1 cellular context compared by ENCODE assay signal in the genomic region with DNA sequence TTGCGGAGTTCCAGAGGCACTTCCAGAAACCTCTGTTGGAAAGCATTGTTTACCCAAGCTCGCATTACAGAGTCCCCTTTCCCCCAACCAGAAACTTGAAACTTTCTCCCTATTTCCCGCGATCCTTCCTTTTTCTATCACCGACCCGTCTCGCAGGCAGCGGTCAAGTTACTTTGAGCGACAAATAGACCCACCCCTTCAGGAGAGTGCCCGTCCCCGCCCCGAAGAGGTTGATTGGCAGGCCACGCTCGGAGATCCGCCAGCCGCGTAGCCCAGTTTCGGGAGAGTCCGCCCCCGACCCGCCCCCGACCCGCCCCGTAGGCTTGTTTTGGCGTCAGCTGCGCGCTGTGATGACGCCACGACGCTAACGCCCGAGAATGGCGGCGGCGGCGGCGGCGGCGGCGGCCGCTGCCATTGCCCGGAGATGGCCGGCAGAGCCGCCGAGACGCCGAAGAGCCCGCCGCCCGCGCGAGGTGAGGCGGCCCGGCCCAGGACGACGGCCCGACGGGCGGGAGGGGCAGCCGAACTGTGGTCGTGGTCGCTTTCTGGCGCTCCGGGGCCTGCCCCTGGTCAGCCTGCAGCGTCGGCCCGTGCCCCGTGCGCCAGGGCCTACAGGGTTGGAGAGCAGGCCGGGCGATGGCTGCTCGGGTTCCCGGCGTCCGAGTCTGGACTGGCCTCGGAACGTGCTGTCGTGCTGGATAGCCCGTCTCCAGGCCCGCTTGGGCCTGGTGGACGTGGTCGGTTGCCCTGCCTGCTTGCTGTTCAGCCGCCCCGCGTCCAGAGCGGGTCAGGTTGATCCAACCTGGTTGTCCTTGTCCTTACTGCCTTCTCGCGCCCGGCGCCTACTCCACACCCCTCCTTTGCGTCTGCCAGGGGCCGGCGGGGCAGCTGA.
TF ChIP-seq lines count a peak whose summit lies in the region.

A gene (plus strand): TSS at position 356 of the 892 bp plus-strand sequence. CDS start 15,496 bp downstream, outside the sequence.

TF ChIP-seq in HepG2, 621 proteins besides CTCF, POLR2A, EP300 and RAD21 (continued from another document and continues in another):
- no peak for TF ChIP-seq NFKBIZ (CRISPR knock-in tag; IDR thresholded peaks at IDR 0.05)
- no peak for TF ChIP-seq CBX1 (IDR thresholded peaks at IDR 0.05; ENCODE audit: low read depth)
- TF ChIP-seq, protein P1, sequence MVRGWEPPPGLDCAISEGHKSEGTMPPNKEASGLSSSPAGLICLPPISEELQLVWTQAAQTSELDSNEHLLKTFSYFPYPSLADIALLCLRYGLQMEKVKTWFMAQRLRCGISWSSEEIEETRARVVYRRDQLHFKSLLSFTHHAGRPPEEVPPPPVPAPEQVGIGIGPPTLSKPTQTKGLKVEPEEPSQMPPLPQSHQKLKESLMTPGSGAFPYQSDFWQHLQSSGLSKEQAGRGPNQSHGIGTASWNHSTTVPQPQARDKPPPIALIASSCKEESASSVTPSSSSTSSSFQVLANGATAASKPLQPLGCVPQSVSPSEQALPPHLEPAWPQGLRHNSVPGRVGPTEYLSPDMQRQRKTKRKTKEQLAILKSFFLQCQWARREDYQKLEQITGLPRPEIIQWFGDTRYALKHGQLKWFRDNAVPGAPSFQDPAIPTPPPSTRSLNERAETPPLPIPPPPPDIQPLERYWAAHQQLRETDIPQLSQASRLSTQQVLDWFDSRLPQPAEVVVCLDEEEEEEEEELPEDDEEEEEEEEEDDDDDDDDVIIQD (CRISPR knock-in tag; IDR thresholded peaks at IDR 0.05; ENCODE audit: low read depth), result no peak
- no peak for TF ChIP-seq SYNCRIP (IDR thresholded peaks at IDR 0.05; ENCODE audit: insufficient read depth, low read depth, low read length)
- TF ChIP-seq, protein P2, sequence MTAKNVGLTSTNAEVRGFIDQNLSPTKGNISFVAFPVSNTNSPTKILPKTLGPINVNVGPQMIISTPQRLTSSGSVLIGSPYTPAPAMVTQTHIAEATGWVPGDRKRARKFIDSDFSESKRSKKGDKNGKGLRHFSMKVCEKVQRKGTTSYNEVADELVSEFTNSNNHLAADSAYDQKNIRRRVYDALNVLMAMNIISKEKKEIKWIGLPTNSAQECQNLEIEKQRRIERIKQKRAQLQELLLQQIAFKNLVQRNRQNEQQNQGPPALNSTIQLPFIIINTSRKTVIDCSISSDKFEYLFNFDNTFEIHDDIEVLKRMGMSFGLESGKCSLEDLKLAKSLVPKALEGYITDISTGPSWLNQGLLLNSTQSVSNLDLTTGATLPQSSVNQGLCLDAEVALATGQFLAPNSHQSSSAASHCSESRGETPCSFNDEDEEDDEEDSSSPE (CRISPR knock-in tag; IDR thresholded peaks at IDR 0.05), result no peak
- no peak for TF ChIP-seq FOSL2 (CRISPR knock-in tag; IDR thresholded peaks at IDR 0.05)
- TF ChIP-seq, protein P3, sequence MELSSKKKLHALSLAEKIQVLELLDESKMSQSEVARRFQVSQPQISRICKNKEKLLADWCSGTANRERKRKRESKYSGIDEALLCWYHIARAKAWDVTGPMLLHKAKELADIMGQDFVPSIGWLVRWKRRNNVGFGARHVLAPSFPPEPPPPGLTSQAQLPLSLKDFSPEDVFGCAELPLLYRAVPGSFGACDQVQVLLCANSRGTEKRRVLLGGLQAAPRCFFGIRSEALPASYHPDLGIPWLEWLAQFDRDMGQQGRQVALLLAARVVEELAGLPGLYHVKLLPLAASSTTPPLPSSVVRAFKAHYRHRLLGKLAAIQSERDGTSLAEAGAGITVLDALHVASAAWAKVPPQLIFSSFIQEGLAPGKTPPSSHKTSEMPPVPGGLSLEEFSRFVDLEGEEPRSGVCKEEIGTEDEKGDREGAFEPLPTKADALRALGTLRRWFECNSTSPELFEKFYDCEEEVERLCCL (CRISPR knock-in tag; IDR thresholded peaks at IDR 0.05; ENCODE audit: borderline replicate concordance), result 0 out of 2 replicates have a peak, but pooled peaks have one; percentile 24
- TF ChIP-seq ZNF3 (CRISPR knock-in tag; IDR thresholded peaks at IDR 0.05), result no peak
- TF ChIP-seq THAP11 (CRISPR knock-in tag; IDR thresholded peaks at IDR 0.05), result peak; percentile 77
- no peak for TF ChIP-seq ZNF775 (CRISPR knock-in tag; IDR thresholded peaks at IDR 0.05; ENCODE audit: borderline replicate concordance)
- TF ChIP-seq, protein P4, sequence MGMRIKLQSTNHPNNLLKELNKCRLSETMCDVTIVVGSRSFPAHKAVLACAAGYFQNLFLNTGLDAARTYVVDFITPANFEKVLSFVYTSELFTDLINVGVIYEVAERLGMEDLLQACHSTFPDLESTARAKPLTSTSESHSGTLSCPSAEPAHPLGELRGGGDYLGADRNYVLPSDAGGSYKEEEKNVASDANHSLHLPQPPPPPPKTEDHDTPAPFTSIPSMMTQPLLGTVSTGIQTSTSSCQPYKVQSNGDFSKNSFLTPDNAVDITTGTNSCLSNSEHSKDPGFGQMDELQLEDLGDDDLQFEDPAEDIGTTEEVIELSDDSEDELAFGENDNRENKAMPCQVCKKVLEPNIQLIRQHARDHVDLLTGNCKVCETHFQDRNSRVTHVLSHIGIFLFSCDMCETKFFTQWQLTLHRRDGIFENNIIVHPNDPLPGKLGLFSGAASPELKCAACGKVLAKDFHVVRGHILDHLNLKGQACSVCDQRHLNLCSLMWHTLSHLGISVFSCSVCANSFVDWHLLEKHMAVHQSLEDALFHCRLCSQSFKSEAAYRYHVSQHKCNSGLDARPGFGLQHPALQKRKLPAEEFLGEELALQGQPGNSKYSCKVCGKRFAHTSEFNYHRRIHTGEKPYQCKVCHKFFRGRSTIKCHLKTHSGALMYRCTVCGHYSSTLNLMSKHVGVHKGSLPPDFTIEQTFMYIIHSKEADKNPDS (CRISPR knock-in tag; IDR thresholded peaks at IDR 0.05), result 0 out of 2 replicates have a peak, but pooled peaks have one; percentile 23
- TF ChIP-seq, protein P5, sequence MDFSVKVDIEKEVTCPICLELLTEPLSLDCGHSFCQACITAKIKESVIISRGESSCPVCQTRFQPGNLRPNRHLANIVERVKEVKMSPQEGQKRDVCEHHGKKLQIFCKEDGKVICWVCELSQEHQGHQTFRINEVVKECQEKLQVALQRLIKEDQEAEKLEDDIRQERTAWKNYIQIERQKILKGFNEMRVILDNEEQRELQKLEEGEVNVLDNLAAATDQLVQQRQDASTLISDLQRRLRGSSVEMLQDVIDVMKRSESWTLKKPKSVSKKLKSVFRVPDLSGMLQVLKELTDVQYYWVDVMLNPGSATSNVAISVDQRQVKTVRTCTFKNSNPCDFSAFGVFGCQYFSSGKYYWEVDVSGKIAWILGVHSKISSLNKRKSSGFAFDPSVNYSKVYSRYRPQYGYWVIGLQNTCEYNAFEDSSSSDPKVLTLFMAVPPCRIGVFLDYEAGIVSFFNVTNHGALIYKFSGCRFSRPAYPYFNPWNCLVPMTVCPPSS (IDR thresholded peaks at IDR 0.05), result no peak
- 0 out of 2 replicates have a peak, but pooled peaks have one; percentile 10 for TF ChIP-seq ZSCAN12 (CRISPR knock-in tag; IDR thresholded peaks at IDR 0.05)
- TF ChIP-seq, protein P6, sequence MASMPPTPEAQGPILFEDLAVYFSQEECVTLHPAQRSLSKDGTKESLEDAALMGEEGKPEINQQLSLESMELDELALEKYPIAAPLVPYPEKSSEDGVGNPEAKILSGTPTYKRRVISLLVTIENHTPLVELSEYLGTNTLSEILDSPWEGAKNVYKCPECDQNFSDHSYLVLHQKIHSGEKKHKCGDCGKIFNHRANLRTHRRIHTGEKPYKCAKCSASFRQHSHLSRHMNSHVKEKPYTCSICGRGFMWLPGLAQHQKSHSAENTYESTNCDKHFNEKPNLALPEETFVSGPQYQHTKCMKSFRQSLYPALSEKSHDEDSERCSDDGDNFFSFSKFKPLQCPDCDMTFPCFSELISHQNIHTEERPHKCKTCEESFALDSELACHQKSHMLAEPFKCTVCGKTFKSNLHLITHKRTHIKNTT (CRISPR knock-in tag; IDR thresholded peaks at IDR 0.05), result peak; percentile 48; the same call in 1 of the 2 replicates
- TF ChIP-seq PTBP1 (IDR thresholded peaks at IDR 0.05; ENCODE audit: low read depth, low read length, poor library complexity, severe bottlenecking), result no peak
- TF ChIP-seq, protein P7, sequence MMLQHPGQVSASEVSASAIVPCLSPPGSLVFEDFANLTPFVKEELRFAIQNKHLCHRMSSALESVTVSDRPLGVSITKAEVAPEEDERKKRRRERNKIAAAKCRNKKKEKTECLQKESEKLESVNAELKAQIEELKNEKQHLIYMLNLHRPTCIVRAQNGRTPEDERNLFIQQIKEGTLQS (CRISPR knock-in tag; IDR thresholded peaks at IDR 0.05), result 0 out of 2 replicates have a peak, but pooled peaks have one; percentile 54
- TF ChIP-seq ZIK1 (CRISPR knock-in tag; IDR thresholded peaks at IDR 0.05; ENCODE audit: borderline replicate concordance, low read depth), result peak; percentile 23; the same call in 1 of the 2 replicates
- TF ChIP-seq NBN (conservative IDR thresholded peaks at IDR 0.05), result no peak
- peak; percentile 87 for TF ChIP-seq ZSCAN31 (CRISPR knock-in tag; IDR thresholded peaks at IDR 0.05; ENCODE audit: low read depth)
- no peak for TF ChIP-seq ZNF720 (CRISPR knock-in tag; IDR thresholded peaks at IDR 0.05)
- TF ChIP-seq FIP1L1 (IDR thresholded peaks at IDR 0.05; ENCODE audit: borderline replicate concordance, insufficient read depth, low read depth, low read length), result no peak
- TF ChIP-seq, protein P8, sequence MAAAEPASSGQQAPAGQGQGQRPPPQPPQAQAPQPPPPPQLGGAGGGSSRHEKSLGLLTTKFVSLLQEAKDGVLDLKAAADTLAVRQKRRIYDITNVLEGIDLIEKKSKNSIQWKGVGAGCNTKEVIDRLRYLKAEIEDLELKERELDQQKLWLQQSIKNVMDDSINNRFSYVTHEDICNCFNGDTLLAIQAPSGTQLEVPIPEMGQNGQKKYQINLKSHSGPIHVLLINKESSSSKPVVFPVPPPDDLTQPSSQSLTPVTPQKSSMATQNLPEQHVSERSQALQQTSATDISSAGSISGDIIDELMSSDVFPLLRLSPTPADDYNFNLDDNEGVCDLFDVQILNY (CRISPR knock-in tag; conservative IDR thresholded peaks at IDR 0.05), result no peak; the same call in 1 of the 2 replicates
- no peak; the same call in 1 of the 2 replicates for TF ChIP-seq FOXO1 (CRISPR knock-in tag; IDR thresholded peaks at IDR 0.05)
- peak; percentile 56; the same call in 1 of the 2 replicates for TF ChIP-seq ZNF790 (CRISPR knock-in tag; IDR thresholded peaks at IDR 0.05; ENCODE audit: borderline replicate concordance)
- TF ChIP-seq, protein P9, sequence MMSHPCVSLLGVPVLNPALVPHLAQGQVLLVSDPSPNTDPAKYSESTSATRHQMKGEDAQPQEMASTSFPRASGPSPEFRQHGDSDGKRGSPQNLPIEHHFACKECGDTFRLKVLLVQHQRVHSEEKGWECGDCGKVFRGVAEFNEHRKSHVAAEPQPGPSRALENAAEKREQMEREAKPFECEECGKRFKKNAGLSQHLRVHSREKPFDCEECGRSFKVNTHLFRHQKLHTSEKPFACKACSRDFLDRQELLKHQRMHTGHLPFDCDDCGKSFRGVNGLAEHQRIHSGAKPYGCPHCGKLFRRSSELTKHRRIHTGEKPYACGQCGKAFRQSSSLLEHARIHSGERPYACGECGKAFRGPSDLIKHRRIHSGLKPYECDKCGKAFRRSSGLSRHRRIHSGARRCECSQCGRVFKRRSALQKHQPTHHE (CRISPR knock-in tag; IDR thresholded peaks at IDR 0.05; ENCODE audit: borderline replicate concordance), result no peak; the same call in 1 of the 2 replicates
- no peak for TF ChIP-seq SNRNP70 (IDR thresholded peaks at IDR 0.05; ENCODE audit: low read depth, low read length)
- TF ChIP-seq, protein P10, sequence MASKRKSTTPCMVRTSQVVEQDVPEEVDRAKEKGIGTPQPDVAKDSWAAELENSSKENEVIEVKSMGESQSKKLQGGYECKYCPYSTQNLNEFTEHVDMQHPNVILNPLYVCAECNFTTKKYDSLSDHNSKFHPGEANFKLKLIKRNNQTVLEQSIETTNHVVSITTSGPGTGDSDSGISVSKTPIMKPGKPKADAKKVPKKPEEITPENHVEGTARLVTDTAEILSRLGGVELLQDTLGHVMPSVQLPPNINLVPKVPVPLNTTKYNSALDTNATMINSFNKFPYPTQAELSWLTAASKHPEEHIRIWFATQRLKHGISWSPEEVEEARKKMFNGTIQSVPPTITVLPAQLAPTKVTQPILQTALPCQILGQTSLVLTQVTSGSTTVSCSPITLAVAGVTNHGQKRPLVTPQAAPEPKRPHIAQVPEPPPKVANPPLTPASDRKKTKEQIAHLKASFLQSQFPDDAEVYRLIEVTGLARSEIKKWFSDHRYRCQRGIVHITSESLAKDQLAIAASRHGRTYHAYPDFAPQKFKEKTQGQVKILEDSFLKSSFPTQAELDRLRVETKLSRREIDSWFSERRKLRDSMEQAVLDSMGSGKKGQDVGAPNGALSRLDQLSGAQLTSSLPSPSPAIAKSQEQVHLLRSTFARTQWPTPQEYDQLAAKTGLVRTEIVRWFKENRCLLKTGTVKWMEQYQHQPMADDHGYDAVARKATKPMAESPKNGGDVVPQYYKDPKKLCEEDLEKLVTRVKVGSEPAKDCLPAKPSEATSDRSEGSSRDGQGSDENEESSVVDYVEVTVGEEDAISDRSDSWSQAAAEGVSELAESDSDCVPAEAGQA (IDR thresholded peaks at IDR 0.05; ENCODE audit: low read depth), result peak; percentile 97
- TF ChIP-seq, protein P10 (CRISPR knock-in tag; IDR thresholded peaks at IDR 0.05; ENCODE audit: borderline replicate concordance), result peak; percentile 96
- peak; percentile 83; the same call in 1 of the 2 replicates for TF ChIP-seq FOXK1 (CRISPR knock-in tag; IDR thresholded peaks at IDR 0.05; ENCODE audit: borderline replicate concordance, low read depth)
- no peak for TF ChIP-seq ZNF337 (CRISPR knock-in tag; IDR thresholded peaks at IDR 0.05; ENCODE audit: borderline replicate concordance, low read depth)
- TF ChIP-seq ZNF207 (IDR thresholded peaks at IDR 0.05; ENCODE audit: borderline replicate concordance), result no peak
- 0 out of 2 replicates have a peak, but pooled peaks have one; percentile 49 for TF ChIP-seq ZBTB7A (CRISPR knock-in tag; IDR thresholded peaks at IDR 0.05)
- no peak for TF ChIP-seq ZNF777 (CRISPR knock-in tag; IDR thresholded peaks at IDR 0.05)
